Comparison of ENCODE assay signal across 21 cellular contexts in genomic region chr3:149475451-149476060, GRCh38. TPM values are rescaled to one million over a fixed set of nuclear protein-coding genes. Genes with fewer than 3 reads are reported as not detected.
"Had no signal": no experiment of that assay in that cellular context is flagged by ENCODE, and none has a peak within 500 bp of the region (broad histone marks: within the 10 kb centered on the region; RNA-seq: fewer than 3 reads in every experiment).

No MANE protein-coding gene starts in this region.

- DNase-seq: activated CD4-positive, alpha-beta T cell treated with anti-CD3 and anti-CD28 coated beads, Interleukin-2, amount 50 U/mL, for 48 hours; activated gamma-delta T cell; activated naive CD8-positive, alpha-beta T cell treated with anti-CD3 and anti-CD28 coated beads for 36 hours; activated T-cell treated with anti-CD3 and anti-CD28 coated beads, Interleukin-2, amount 50 U/mL, for 48 hours; anterior cingulate cortex; esophagus squamous epithelium; foreskin keratinocyte; heart left ventricle; islet precursor cell; left lung; stimulated activated CD4-positive, alpha-beta T cell treated with anti-CD3 and anti-CD28 coated beads, Interleukin-2, amount 100 ng/mL, for 24 hours; stimulated activated naive B cell treated with anti-CD40 and anti-IgM and Interleukin-4, amounts not matched to agents 10 μg/mL and 1 μg/mL and 100 μg/mL, for 72 hours; trophoblast cell had no signal

- H3K4me3 Mint-ChIP-seq: activated naive CD8-positive, alpha-beta T cell treated with anti-CD3 and anti-CD28 coated beads for 36 hours; memory B cell; stimulated activated naive B cell treated with anti-CD40 and anti-IgM and Interleukin-4, amounts not matched to agents 10 μg/mL and 1 μg/mL and 100 μg/mL, for 72 hours; T-helper 2 cell treated with Interferon-gamma antibody and Interleukin-4, amounts not matched to agents 5 μg/mL and 100 μg/mL, for 36 hours had no signal

- H3K27me3 Mint-ChIP-seq: memory B cell had no signal

- H3K4me1 ChIP-seq: breast epithelium, parathyroid adenoma had no signal

- H3K27me3 ChIP-seq: breast epithelium, esophagus squamous epithelium, foreskin keratinocyte, heart left ventricle, left lung, right atrium auricular region had no signal

- H3K27ac Mint-ChIP-seq: activated naive CD8-positive, alpha-beta T cell treated with anti-CD3 and anti-CD28 coated beads for 36 hours; memory B cell; stimulated activated naive B cell treated with anti-CD40 and anti-IgM and Interleukin-4, amounts not matched to agents 10 μg/mL and 1 μg/mL and 100 μg/mL, for 72 hours; T-helper 2 cell treated with Interferon-gamma antibody and Interleukin-4, amounts not matched to agents 5 μg/mL and 100 μg/mL, for 36 hours had no signal

- H3K9me3 ChIP-seq: breast epithelium, esophagus squamous epithelium, heart left ventricle, left lung, right atrium auricular region had no signal

- H3K4me1 Mint-ChIP-seq: memory B cell; stimulated activated naive B cell treated with anti-CD40 and anti-IgM and Interleukin-4, amounts not matched to agents 10 μg/mL and 1 μg/mL and 100 μg/mL, for 72 hours had no signal

- H3K27ac ChIP-seq: breast epithelium, foreskin keratinocyte, heart left ventricle, left lung, parathyroid adenoma, right atrium auricular region had no signal

- H3K36me3 Mint-ChIP-seq: activated naive CD8-positive, alpha-beta T cell treated with anti-CD3 and anti-CD28 coated beads for 36 hours; memory B cell; stimulated activated naive B cell treated with anti-CD40 and anti-IgM and Interleukin-4, amounts not matched to agents 10 μg/mL and 1 μg/mL and 100 μg/mL, for 72 hours had no signal

- H3K9me3 Mint-ChIP-seq: activated naive CD8-positive, alpha-beta T cell treated with anti-CD3 and anti-CD28 coated beads for 36 hours; memory B cell; stimulated activated naive B cell treated with anti-CD40 and anti-IgM and Interleukin-4, amounts not matched to agents 10 μg/mL and 1 μg/mL and 100 μg/mL, for 72 hours; T-helper 2 cell treated with Interferon-gamma antibody and Interleukin-4, amounts not matched to agents 5 μg/mL and 100 μg/mL, for 36 hours had no signal

- H3K36me3 ChIP-seq: breast epithelium, esophagus squamous epithelium, heart left ventricle, left lung, right atrium auricular region had no signal

- H3K4me3 ChIP-seq: breast epithelium, esophagus squamous epithelium, heart left ventricle, left lung, right atrium auricular region had no signal

RNA-seq across cellular contexts. Expression of gene TM4SF4, which starts 1.1 kb away (rescaled TPM):
- total RNA-seq: activated naive CD8-positive, alpha-beta T cell treated with anti-CD3 and anti-CD28 coated beads for 36 hours; cerebellum; dermis microvascular lymphatic vessel endothelial cell; esophagus squamous epithelium; foreskin keratinocyte; heart left ventricle; right atrium auricular region; subcutaneous adipose tissue had no signal
